In genomic region chr17:59618894-59619312, GRCh38 we compare ENCODE assay signal across 8 cellular contexts. TPM values are rescaled to one million over a fixed set of nuclear protein-coding genes. Genes with fewer than 3 reads are reported as not detected.
DNase-seq lines count a peak whose midpoint lies in the region; ATAC-seq and TF ChIP-seq lines count a peak whose summit lies in the region.

No MANE protein-coding gene starts in this region.

- intact Hi-C loops in OCI-LY7 (cut with micrococcal nuclease; ENCODE audit: unreplicated experiment) = loop anchor here (1.0 kb wide), 2 partner anchors 23 to 54 kb away; partner anchors contain the start of gene DHX40

- peaks cover 7% of the 10 kb centered on the region for H3K36me3 Mint-ChIP-seq in endothelial cell (ENCODE audit: low read depth, unreplicated experiment)

- H3K27ac Mint-ChIP-seq in endothelial cell (ENCODE audit: unreplicated experiment) = peak overlapping the region; percentile 99

- H3K4me1 Mint-ChIP-seq in endothelial cell (ENCODE audit: unreplicated experiment) = peaks cover 29% of the 10 kb centered on the region

- H3K4me1 ChIP-seq in OCI-LY7 (ENCODE audit: insufficient read depth, low read length, poor library complexity, severe bottlenecking) = peaks cover 42% of the 10 kb centered on the region
- H3K4me1 ChIP-seq in neutrophil (ENCODE audit: control insufficient read depth in 1 of 2, insufficient read depth in 1 of 2, low read depth in 1 of 2, low read length in 1 of 2) = peaks cover 42 to 46% of the 10 kb centered on the region in 2 experiments

- CTCF ChIA-PET in OCI-LY7 (lab: Charles Lee; ENCODE audit: unreplicated experiment) = interaction anchor here (1.2 kb wide), 1 partner anchor 23 kb away, joined by 4 read pairs; no protein-coding TSS in a partner anchor

- H2AFZ ChIP-seq in OCI-LY7 (ENCODE audit: low read length) = peak overlapping the region; percentile 46; the same call in 1 of the 2 replicates

- ATAC-seq in GM18873 (IDR thresholded peaks at IDR 0.05; ENCODE audit: low FRiP score, unreplicated experiment) = no peak
- no peak for ATAC-seq in GM18870 (IDR thresholded peaks at IDR 0.05; ENCODE audit: unreplicated experiment)

- H3K27me3 ChIP-seq in neutrophil = no peaks in the 10 kb centered on the region

- DNase-seq in DMS53 treated with DMSO at 0.1 percent for 48 hours (lab: John Stamatoyannopoulos, UW; ENCODE audit: unreplicated experiment) (peak; percentile 86), DMS53 (lab: John Stamatoyannopoulos, UW) (no peak), OCI-LY7 (ENCODE audit: low spot score) (no peak), endothelial cell (ENCODE audit: low spot score) (no peak), glomerular visceral epithelial cell (ENCODE audit: extremely low spot score) (no peak)

- no peaks in the 10 kb centered on the region for H3K9me3 ChIP-seq in OCI-LY7 (ENCODE audit: low read length)
- H3K9me3 ChIP-seq in neutrophil = no peaks in the 10 kb centered on the region

- H4K20me1 ChIP-seq in OCI-LY7 (ENCODE audit: insufficient read depth, low read length) = peaks cover 31% of the 10 kb centered on the region

- H3K4me3 ChIP-seq in OCI-LY7 (ENCODE audit: low read depth, low read length, poor library complexity, severe bottlenecking) = peak overlapping the region; percentile 98
- H3K4me3 ChIP-seq in neutrophil (ENCODE audit: low read depth in 1 of 2, low read length in 1 of 2) = peak overlapping the region; percentile 86 to 94

- H3K4me3 Mint-ChIP-seq in endothelial cell (ENCODE audit: unreplicated experiment) = peak overlapping the region; percentile 99

- H3K36me3 ChIP-seq in OCI-LY7 (ENCODE audit: insufficient read depth, low read length) (peaks cover 19% of the 10 kb centered on the region), neutrophil (no peaks in the 10 kb centered on the region)

- H3K27ac ChIP-seq in OCI-LY7 (ENCODE audit: low read depth, low read length, poor library complexity, severe bottlenecking) (peak overlapping the region; percentile 93), neutrophil (peak overlapping the region; percentile 93)

- no peaks in the 10 kb centered on the region for H3K9me2 ChIP-seq in OCI-LY7 (ENCODE audit: insufficient read depth, low read length)

- H3K9me3 Mint-ChIP-seq in endothelial cell (ENCODE audit: unreplicated experiment) = no peaks in the 10 kb centered on the region

- BruUV-seq in OCI-LY7 (replicated peaks; lab: Mats Ljungman, UMichigan) = TSS peak; percentile 95

- POLR2A ChIA-PET in OCI-LY7 (lab: Charles Lee) = interaction anchor here (0.7 to 2.8 kb wide), 10 partner anchors 8 to 1919 kb away, joined by 3 to 23 read pairs (median 4); partner anchors contain the start of genes PTRH2 and VMP1

- peaks cover 62% of the 10 kb centered on the region for H3K79me2 ChIP-seq in OCI-LY7 (ENCODE audit: insufficient read depth, low read depth, low read length)

- peaks cover 11% of the 10 kb centered on the region for H3K27me3 Mint-ChIP-seq in endothelial cell (ENCODE audit: unreplicated experiment)

- TF ChIP-seq CTCF in OCI-LY7 (conservative IDR thresholded peaks at IDR 0.05; ENCODE audit: low read length) (no peak), endothelial cell (IDR thresholded peaks at IDR 0.05; ENCODE audit: unreplicated experiment) (no peak), neutrophil (IDR thresholded peaks at IDR 0.05) (peak; percentile 17)

- H3K4me2 ChIP-seq in OCI-LY7 (ENCODE audit: low read length) = peak overlapping the region; percentile 87

RNA-seq across cellular contexts. Expression of gene CLTC, which starts 0.8 kb away (rescaled TPM):
- 123 and 155 TPM in 2 replicates for total RNA-seq in OCI-LY7 (2014; rRNA removed; shearing (Covaris generic))
- 214 and 227 TPM in 2 replicates for total RNA-seq in OCI-LY7 (2022)
- 273 TPM for total RNA-seq in endothelial cell (ENCODE audit: unreplicated experiment)

RNA-seq across cellular contexts. Expression of gene DHX40, which starts 53.5 kb away (rescaled TPM):
- total RNA-seq in OCI-LY7 (2014; rRNA removed; shearing (Covaris generic)) = 28.6 and 31.4 TPM in 2 replicates
- total RNA-seq in OCI-LY7 (2022) = 32.8 and 33.2 TPM in 2 replicates
- total RNA-seq in endothelial cell (ENCODE audit: unreplicated experiment) = 26.3 TPM
